Comparison of ENCODE assay signal across 9 cellular contexts in genomic region chr19:45103200-45103624, GRCh38. TPM values are rescaled to one million over a fixed set of nuclear protein-coding genes. Genes with fewer than 3 reads are reported as not detected.
DNase-seq lines count a peak whose midpoint lies in the region; ATAC-seq and TF ChIP-seq lines count a peak whose summit lies in the region.
"Had no signal": no experiment of that assay in that cellular context is flagged by ENCODE, and none has a peak within 500 bp of the region (broad histone marks: within the 10 kb centered on the region; RNA-seq: fewer than 3 reads in every experiment).

No MANE protein-coding gene starts in this region.

- no peaks in the 10 kb centered on the region for H3K27me3 Mint-ChIP-seq in activated naive CD8-positive, alpha-beta T cell treated with anti-CD3 and anti-CD28 coated beads, Interleukin-2, amount 10 ng/mL, durations not matched to agents 7 days and 5 days

- no peaks in the 10 kb centered on the region for H3K36me3 ChIP-seq in HUES48 (ENCODE audit: control insufficient read depth, insufficient read depth, low read length)

- no peak overlapping the region for H3K9ac ChIP-seq in HUES48 (ENCODE audit: low read depth, low read length)

- H3K4me1 ChIP-seq in HUES48 (ENCODE audit: control insufficient read depth, insufficient read depth, low read length) = peaks cover 44% of the 10 kb centered on the region

- TF ChIP-seq CTCF in AG04450 (IDR thresholded peaks at IDR 0.05; ENCODE audit: low read depth, low read length) = no peak

- H3K9me3 Mint-ChIP-seq in activated naive CD8-positive, alpha-beta T cell treated with anti-CD3 and anti-CD28 coated beads, Interleukin-2, amount 10 ng/mL, durations not matched to agents 7 days and 5 days = no peaks in the 10 kb centered on the region

- H3K27ac Mint-ChIP-seq in activated naive CD8-positive, alpha-beta T cell treated with anti-CD3 and anti-CD28 coated beads, Interleukin-2, amount 10 ng/mL, durations not matched to agents 7 days and 5 days = peak overlapping the region; percentile 77

- H3K4me3 ChIP-seq in AG04450 (ENCODE audit: low read depth, low read length) = no peak overlapping the region
- H3K4me3 ChIP-seq in HUES48 (ENCODE audit: low read depth, low read length) = no peak overlapping the region

- no peaks in the 10 kb centered on the region for H3K36me3 Mint-ChIP-seq in activated naive CD8-positive, alpha-beta T cell treated with anti-CD3 and anti-CD28 coated beads, Interleukin-2, amount 10 ng/mL, durations not matched to agents 7 days and 5 days

- peaks cover 37% of the 10 kb centered on the region for H3K4me1 Mint-ChIP-seq in activated naive CD8-positive, alpha-beta T cell treated with anti-CD3 and anti-CD28 coated beads, Interleukin-2, amount 10 ng/mL, durations not matched to agents 7 days and 5 days

- DNase-seq in AG04450 (ENCODE audit: low read depth, low spot score) (no peak), left lobe of liver (ENCODE audit: low spot score) (no peak), SKM-1 treated with dmso at 0.1 percent for 144 hours (lab: John Stamatoyannopoulos, UW; ENCODE audit: unreplicated experiment) (no peak)
- peak; percentile 66 for DNase-seq in activated naive CD8-positive, alpha-beta T cell treated with anti-CD3 and anti-CD28 coated beads, Interleukin-2, amount 10 ng/mL, durations not matched to agents 7 days and 5 days

- CTCF ChIA-PET in AG04450 (lab: Charles Lee) = interaction anchor here (0.8 kb wide), 2 partner anchors 23 to 44 kb away, joined by 3 to 4 read pairs; no protein-coding TSS in a partner anchor

- POLR2A ChIA-PET in AG04450 (lab: Yijun Ruan, JAX) = interaction anchor here (1.2 kb wide), 1 partner anchor 11 kb away, joined by 3 read pairs; no protein-coding TSS in a partner anchor
- POLR2A ChIA-PET in activated naive CD8-positive, alpha-beta T cell treated with anti-CD3 and anti-CD28 coated beads, Interleukin-2, amount 10 ng/mL, durations not matched to agents 7 days and 5 days (lab: Charles Lee) = interaction anchor here (0.6 to 4.4 kb wide), 10 partner anchors 10 to 61 kb away, joined by 3 to 36 read pairs (median 4); partner anchors contain the start of genes GEMIN7 and PPP1R37

- H3K27me3 ChIP-seq in AG04450 (ENCODE audit: control insufficient read depth, insufficient read depth, low read length) = no peaks in the 10 kb centered on the region
- H3K27me3 ChIP-seq in HUES48 (ENCODE audit: control insufficient read depth, insufficient read depth, low read length) = no peaks in the 10 kb centered on the region

- peak; percentile 92 for ATAC-seq in activated naive CD8-positive, alpha-beta T cell treated with anti-CD3 and anti-CD28 coated beads, Interleukin-2, amount 10 ng/mL, durations not matched to agents 7 days and 5 days (ENCODE audit: low read depth)
- ATAC-seq in left lobe of liver (peak; percentile 39), HG03045 (IDR thresholded peaks at IDR 0.05; ENCODE audit: unreplicated experiment) (no peak), GM21423 (IDR thresholded peaks at IDR 0.05; ENCODE audit: unreplicated experiment) (no peak), GM18517 (IDR thresholded peaks at IDR 0.05; ENCODE audit: unreplicated experiment) (no peak)

- H3K9me3 ChIP-seq in AG04450 (ENCODE audit: control insufficient read depth, insufficient read depth, low read length) (no peaks in the 10 kb centered on the region), HUES48 (ENCODE audit: control insufficient read depth, insufficient read depth, low read length) (no peaks in the 10 kb centered on the region)

- peak overlapping the region; percentile 70 for H3K4me3 Mint-ChIP-seq in activated naive CD8-positive, alpha-beta T cell treated with anti-CD3 and anti-CD28 coated beads, Interleukin-2, amount 10 ng/mL, durations not matched to agents 7 days and 5 days

- H3K27ac ChIP-seq in AG04450 (ENCODE audit: low read depth, low read length) = peak overlapping the region; percentile 31
- peak overlapping the region; percentile 5 for H3K27ac ChIP-seq in HUES48 (ENCODE audit: low read depth, low read length)

RNA-seq across cellular contexts. Expression of gene PPP1R37, which starts 10.2 kb away (rescaled TPM):
- 8.6 and 11.2 TPM in 2 replicates for polyA plus RNA-seq in AG04450 (2011; rRNA removed)
- polyA minus RNA-seq in AG04450 (2011; rRNA and poly(A)+ RNA removed) = 9.3 and 15.0 TPM in 2 replicates
- total RNA-seq in activated naive CD8-positive, alpha-beta T cell treated with anti-CD3 and anti-CD28 coated beads, Interleukin-2, amount 10 ng/mL, durations not matched to agents 7 days and 5 days = 10 to 100 TPM; 29.5 to 31.9 TPM
- 11.3 TPM for total RNA-seq in left lobe of liver

RNA-seq across cellular contexts. Expression of gene GEMIN7, which starts 24.2 kb away (rescaled TPM):
- 20.6 and 24.7 TPM in 2 replicates for polyA plus RNA-seq in AG04450 (2011; rRNA removed)
- polyA minus RNA-seq in AG04450 (2011; rRNA and poly(A)+ RNA removed) = 12.1 and 13.1 TPM in 2 replicates
- 10 to 100 TPM; 24.8 to 26.2 TPM for total RNA-seq in activated naive CD8-positive, alpha-beta T cell treated with anti-CD3 and anti-CD28 coated beads, Interleukin-2, amount 10 ng/mL, durations not matched to agents 7 days and 5 days
- 11.7 TPM for total RNA-seq in left lobe of liver

RNA-seq across cellular contexts. Expression of gene ZNF296, which starts 26.9 kb away (rescaled TPM):
- polyA plus RNA-seq in AG04450 (2011; rRNA removed) = not detected in 2 replicates
- polyA minus RNA-seq in AG04450 (2011; rRNA and poly(A)+ RNA removed) = not detected in 2 replicates
- total RNA-seq in activated naive CD8-positive, alpha-beta T cell treated with anti-CD3 and anti-CD28 coated beads, Interleukin-2, amount 10 ng/mL, durations not matched to agents 7 days and 5 days = 1 to 10 TPM; 4.8 TPM
- 0.35 TPM for total RNA-seq in left lobe of liver

RNA-seq across cellular contexts. Expression of gene NKPD1, which starts 57.6 kb away (rescaled TPM):
- 0.04 TPM in 2 replicates for polyA plus RNA-seq in AG04450 (2011; rRNA removed)
- 0.18 TPM in 1 of 2 replicates, not detected in the other for polyA minus RNA-seq in AG04450 (2011; rRNA and poly(A)+ RNA removed)
- total RNA-seq in activated naive CD8-positive, alpha-beta T cell treated with anti-CD3 and anti-CD28 coated beads, Interleukin-2, amount 10 ng/mL, durations not matched to agents 7 days and 5 days = under 1 TPM; 0.31 to 0.47 TPM
- not detected for total RNA-seq in left lobe of liver
- total RNA-seq: aorta had no signal

Comparison
In these comparisons a context has a peak if more than half of its experiments do, and no peak if none do; other contexts are left out.
1. ATAC-seq: peak in activated naive CD8-positive, alpha-beta T cell treated with anti-CD3 and anti-CD28 coated beads, Interleukin-2, amount 10 ng/mL, durations not matched to agents 7 days and 5 days (single experiment) and left lobe of liver (single experiment); none in HG03045 (single experiment), GM21423 (single experiment) and GM18517 (single experiment).